ENCODE assay signal across 8 cellular contexts in genomic region chr12:53219956-53220856, GRCh38. TPM values are rescaled to one million over a fixed set of nuclear protein-coding genes. Genes with fewer than 3 reads are reported as not detected.
DNase-seq lines count a peak whose midpoint lies in the region; ATAC-seq and FAIRE-seq lines count a peak whose summit lies in the region.

No MANE protein-coding gene starts in this region.

- no peaks in the 10 kb centered on the region for H3K27me3 ChIP-seq in right cardiac atrium (ENCODE audit: control insufficient read depth, insufficient read depth)

- peak overlapping the region; percentile 93 for H3K4me3 ChIP-seq in right cardiac atrium (ENCODE audit: low read length)

- H3K9me3 ChIP-seq in right cardiac atrium (ENCODE audit: control insufficient read depth, low read length), result no peaks in the 10 kb centered on the region

- peaks cover 13% of the 10 kb centered on the region for H3K4me1 ChIP-seq in right cardiac atrium (ENCODE audit: control insufficient read depth, insufficient read depth, low read length)

- H3K27ac ChIP-seq in right cardiac atrium (ENCODE audit: low read length), result peak overlapping the region; percentile 63

- WGBS in right cardiac atrium, result under 1% methylated on average over 56 of the region's 57 CpGs

- peak; percentile 67 for FAIRE-seq in HTR-8/SVneo (lab: Jason Lieb, UNC)

- ATAC-seq in GM19467 (IDR thresholded peaks at IDR 0.05; ENCODE audit: unreplicated experiment) (peak; percentile 26), right cardiac atrium (peak; percentile 17 to 22)

- intact Hi-C loops in right cardiac atrium (cut with DNase I), result loop anchor here in 1 of 4 donors (5.0 kb wide), 1 partner anchor 32 kb away; a partner anchor contains a TSS

- DNase-seq in CD1c-positive myeloid dendritic cell (ENCODE audit: extremely low spot score) (peak; percentile 87), HTR-8/SVneo (ENCODE audit: insufficient read length, low spot score) (peak; percentile 56), T-helper 1 cell (peak; percentile 48 to 92 (median 73)), amniotic stem cell (lab: John Stamatoyannopoulos, UW) (peak; percentile 54), right cardiac atrium (peak; percentile 68 to 92 (median 88)), renal cortical epithelial cell (ENCODE audit: low read depth) (peak; percentile 26), COLO829 (ENCODE audit: low spot score) (no peak)

RNA-seq across cellular contexts. Expression of gene RARG, which starts 11.8 kb away (rescaled TPM):
- total RNA-seq in right cardiac atrium, result 10 to 100 TPM; 11.7 to 26.2 (median 23.4) TPM
- polyA plus RNA-seq in right cardiac atrium, result 10.5 TPM
- total RNA-seq in renal cortical epithelial cell, result 5.2 and 14.6 TPM in 2 replicates

RNA-seq across cellular contexts. Expression of gene ITGB7, which starts 13.2 kb away (rescaled TPM):
- 1 to 10 TPM in 2 of 4 donors, under 1 TPM in 2; 0.88 to 2.8 (median 1.3) TPM for total RNA-seq in right cardiac atrium
- polyA plus RNA-seq in right cardiac atrium, result 0.45 TPM
- total RNA-seq in renal cortical epithelial cell, result 2.8 and 3.1 TPM in 2 replicates

RNA-seq across cellular contexts. Expression of gene CSAD, which starts 39.5 kb away (rescaled TPM):
- total RNA-seq in right cardiac atrium (10 to 100 TPM; 10.3 to 13.0 (median 12.3) TPM), renal cortical epithelial cell (0.17 and 9.1 TPM in 2 replicates)
- 16.2 TPM for polyA plus RNA-seq in right cardiac atrium

RNA-seq across cellular contexts. Expression of gene ZNF740, which starts 39.7 kb away (rescaled TPM):
- total RNA-seq in right cardiac atrium, result 10 to 100 TPM; 13.8 to 29.9 (median 22.4) TPM
- polyA plus RNA-seq in right cardiac atrium, result 5.3 TPM
- 7.6 and 20.7 TPM in 2 replicates for total RNA-seq in renal cortical epithelial cell

RNA-seq across cellular contexts. Expression of gene ESPL1, which starts 47.9 kb away (rescaled TPM):
- total RNA-seq in right cardiac atrium (1 to 10 TPM in 1 of 4 donors, under 1 TPM in 3; 0.23 to 1.2 (median 0.40) TPM), renal cortical epithelial cell (0.70 and 2.4 TPM in 2 replicates)
- polyA plus RNA-seq in right cardiac atrium, result 0.11 TPM
